8 cellular contexts compared by ENCODE assay signal in the genomic region with DNA sequence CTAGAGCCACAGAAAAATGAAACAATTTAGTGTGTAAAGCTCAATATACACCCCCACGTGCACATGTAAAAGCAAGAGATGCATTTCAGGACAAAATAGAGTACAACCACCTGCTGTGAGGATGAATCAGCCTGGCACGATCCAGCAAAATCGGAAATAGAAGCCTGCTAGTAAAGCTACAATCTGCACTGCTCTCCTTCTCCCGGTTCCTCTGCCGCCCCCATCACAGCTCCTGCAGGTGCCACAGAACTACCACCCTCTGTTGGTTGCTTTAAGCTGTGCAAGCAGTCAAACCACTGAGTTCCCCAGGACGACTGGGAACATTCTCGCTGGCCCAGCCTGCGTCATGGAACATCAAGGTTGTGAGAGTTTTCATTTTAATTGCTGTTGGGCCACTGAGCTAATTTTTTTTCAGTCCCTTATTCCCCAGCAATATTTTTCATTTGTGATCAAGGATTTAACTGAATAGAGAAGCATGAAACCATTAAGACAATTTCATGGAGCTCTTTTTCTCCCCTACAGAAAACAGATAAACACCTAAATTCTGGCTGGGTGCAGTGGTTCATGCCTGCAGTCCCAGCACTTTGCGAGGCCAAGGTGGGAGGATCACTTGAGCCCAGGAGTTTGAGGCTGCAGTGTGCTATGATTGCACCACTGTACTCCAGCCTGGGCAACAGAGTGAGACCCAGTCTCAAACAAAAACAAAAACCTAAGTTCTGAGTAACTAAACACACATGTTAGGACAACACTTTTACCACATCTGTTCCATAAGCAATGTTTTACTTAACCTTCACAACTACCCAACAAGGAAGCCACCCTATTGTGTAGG. TPM values are rescaled to one million over a fixed set of nuclear protein-coding genes. Genes with fewer than 3 reads are reported as not detected.
DNase-seq lines count a peak whose midpoint lies in the region; ATAC-seq, FAIRE-seq and TF ChIP-seq lines count a peak whose summit lies in the region.

No MANE protein-coding gene starts in this region.

- H3K9me2 ChIP-seq in HCT116 (ENCODE audit: insufficient read depth): no peaks in the 10 kb centered on the region

- CTCF ChIA-PET in HCT116 (lab: Charles Lee) (interaction anchor here (0.8 to 3.4 kb wide), 23 partner anchors 9 to 164 kb away, joined by 3 to 63 read pairs (median 4); partner anchors contain the start of gene DPYSL5), endothelial cell of umbilical vein (lab: Charles Lee) (interaction anchor here (0.6 to 3.6 kb wide), 26 partner anchors 9 to 318 kb away, joined by 3 to 63 read pairs (median 4); no protein-coding TSS in a partner anchor)

- H3K27me3 Mint-ChIP-seq in naive B cell: peaks cover 28 to 38% (median 34%) of the 10 kb centered on the region in 3 donors

- H3K4me1 Mint-ChIP-seq in naive B cell: peaks cover 0 to 9% (median 4%) of the 10 kb centered on the region in 3 donors

- no peaks in the 10 kb centered on the region for H4K20me1 ChIP-seq in HCT116 (ENCODE audit: insufficient read depth)
- H4K20me1 ChIP-seq in endothelial cell of umbilical vein (replicated peaks; ENCODE audit: control insufficient read depth, extremely low read depth, insufficient read depth, low read length): no peaks in the 10 kb centered on the region

- H2AFZ ChIP-seq in HCT116 (ENCODE audit: low read depth, low read length, poor library complexity, severe bottlenecking) (peak overlapping the region; percentile 40), endothelial cell of umbilical vein (ENCODE audit: low read depth, low read length) (no peak overlapping the region)

- no peaks in the 10 kb centered on the region for H3K36me3 ChIP-seq in HCT116 (ENCODE audit: control insufficient read depth in 1 of 2, insufficient read depth in 2 of 2, low read length in 2 of 2)
- no peaks in the 10 kb centered on the region for H3K36me3 ChIP-seq in endothelial cell of umbilical vein (ENCODE audit: control insufficient read depth in 2 of 2, extremely low read depth in 1 of 2, insufficient read depth in 2 of 2, low read length in 2 of 2)
- H3K36me3 ChIP-seq in thyroid gland: no peaks in the 10 kb centered on the region

- no peak overlapping the region for H3K4me3 Mint-ChIP-seq in naive B cell

- no peak overlapping the region for H3K4me3 ChIP-seq in HCT116 (replicated peaks in 1 of 2; ENCODE audit: low read depth in 1 of 2, low read length in 2 of 2)
- H3K4me3 ChIP-seq in endothelial cell of umbilical vein (replicated peaks in 1 of 3; ENCODE audit: insufficient read depth in 1 of 3, low read depth in 1 of 3, low read length in 3 of 3): no peak overlapping the region
- H3K4me3 ChIP-seq in thyroid gland (replicated peaks in 1 of 3): no peak overlapping the region

- H3K36me3 Mint-ChIP-seq in naive B cell: no peaks in the 10 kb centered on the region

- H3K4me2 ChIP-seq in HCT116 (ENCODE audit: low read length) (peak overlapping the region; percentile 30), endothelial cell of umbilical vein (ENCODE audit: insufficient read depth, low read length) (no peak overlapping the region)

- no peaks in the 10 kb centered on the region for H3K79me2 ChIP-seq in HCT116 (ENCODE audit: insufficient read depth, low read length)
- H3K79me2 ChIP-seq in endothelial cell of umbilical vein (ENCODE audit: control insufficient read depth, insufficient read depth, low read length): no peaks in the 10 kb centered on the region

- intact Hi-C loops in HCT116 (cut with micrococcal nuclease): loop anchor here (1.0 kb wide), 1 partner anchor 77 kb away; no protein-coding TSS in a partner anchor
- intact Hi-C loops in endothelial cell of umbilical vein (cut with micrococcal nuclease): loop anchor here (5.0 kb wide), 1 partner anchor 76 kb away; the partner anchor contains the start of gene DPYSL5
- intact Hi-C loops in thyroid gland (cut with DNase I): no loop called here

- H3K27ac Mint-ChIP-seq in naive B cell: no peak overlapping the region

- dilution Hi-C loops in endothelial cell of umbilical vein (cut with MboI; ENCODE audit: extremely low pct_ligation_motif_present, low sequenced_read_pairs): no loop called here

- BruUV-seq in HCT116 (replicated peaks; lab: Mats Ljungman, UMichigan) (no TSS peak), endothelial cell of umbilical vein (replicated peaks; lab: Mats Ljungman, UMichigan) (no TSS peak)

- TF ChIP-seq CTCF in HCT116 (IDR thresholded peaks at IDR 0.05 in 2 of 3, conservative IDR thresholded peaks at IDR 0.05 in 1 of 3; ENCODE audit: borderline replicate concordance in 1 of 3, insufficient read depth in 1 of 3, low read depth in 2 of 3, low read length in 2 of 3) (peak; percentile 69 to 83 (median 74)), endothelial cell of umbilical vein (IDR thresholded peaks at IDR 0.05; ENCODE audit: extremely low read depth in 1 of 2, insufficient read depth in 1 of 2, low read depth in 1 of 2, low read length in 2 of 2) (peak; percentile 24 to 63), thyroid gland (IDR thresholded peaks at IDR 0.05) (peak in 3 of 6 experiments; percentile 41 to 54 (median 45))

- H3K4me1 ChIP-seq in HCT116 (ENCODE audit: control insufficient read depth in 1 of 2, insufficient read depth in 2 of 2, low read length in 2 of 2) (peaks cover 4 to 9% of the 10 kb centered on the region in 2 experiments; a peak in 1 of 4 replicates), endothelial cell of umbilical vein (ENCODE audit: control insufficient read depth, extremely low read depth, insufficient read depth, low read length) (no peaks in the 10 kb centered on the region), thyroid gland (no peaks in the 10 kb centered on the region)

- H3K9me3 ChIP-seq in HCT116 (ENCODE audit: control insufficient read depth in 1 of 2, insufficient read depth in 1 of 2, low read depth in 1 of 2, low read length in 2 of 2) (no peaks in the 10 kb centered on the region), endothelial cell of umbilical vein (replicated peaks; ENCODE audit: control insufficient read depth, insufficient read depth, low read length) (no peaks in the 10 kb centered on the region), thyroid gland (no peaks in the 10 kb centered on the region)

- H3K9me1 ChIP-seq in endothelial cell of umbilical vein (replicated peaks; ENCODE audit: control insufficient read depth, extremely low read depth, insufficient read depth, low read length): no peaks in the 10 kb centered on the region

- H3K27ac ChIP-seq in HCT116 (ENCODE audit: low read depth, low read length) (no peak overlapping the region), endothelial cell of umbilical vein (ENCODE audit: insufficient read depth, low read depth, low read length) (no peak overlapping the region), thyroid gland (no peak overlapping the region)

- FAIRE-seq in endothelial cell of umbilical vein (lab: Jason Lieb, UNC): peak; percentile 24

- H3K9ac ChIP-seq in HCT116 (ENCODE audit: low read length) (no peak overlapping the region), endothelial cell of umbilical vein (replicated peaks; ENCODE audit: extremely low read depth, insufficient read depth, low read length) (no peak overlapping the region)

- 14 to 19% methylated on average over 9 of the region's 9 CpGs for WGBS in thyroid gland, 2 donors

- TF ChIP-seq RAD21 in HCT116 (IDR thresholded peaks at IDR 0.05; ENCODE audit: low read depth): peak; percentile 68

- RAD21 ChIA-PET in HCT116 (lab: Charles Lee; ENCODE audit: low non-redundant PET in 1 of 2, low total read pairs in 2 of 2, uncharacterized antibody in 2 of 2, unreplicated experiment in 2 of 2): interaction anchor here (0.5 to 1.8 kb wide), 3 partner anchors 46 to 77 kb away, joined by 7 to 15 read pairs (median 9); no protein-coding TSS in a partner anchor

- TF ChIP-seq POLR2A in HCT116 (IDR thresholded peaks at IDR 0.05; ENCODE audit: borderline replicate concordance, extremely low read depth, insufficient read depth, insufficient read length): no peak
- no peak for TF ChIP-seq POLR2A in endothelial cell of umbilical vein (IDR thresholded peaks at IDR 0.05; ENCODE audit: low read depth, low read length)
- no peak for TF ChIP-seq POLR2A in thyroid gland (IDR thresholded peaks at IDR 0.05)
- TF ChIP-seq POLR2A in GM18505 (IDR thresholded peaks at IDR 0.05; ENCODE audit: borderline replicate concordance, extremely low read depth, insufficient read depth, insufficient read length): no peak

- ATAC-seq in HCT116 (peak; percentile 99), naive B cell (ENCODE audit: low read depth in 2 of 2) (peak; percentile 78 to 92), GM18505 (IDR thresholded peaks at IDR 0.05; ENCODE audit: unreplicated experiment) (no peak)

- H3K27me3 ChIP-seq in HCT116 (ENCODE audit: insufficient read depth, low read length) (no peaks in the 10 kb centered on the region), endothelial cell of umbilical vein (ENCODE audit: control insufficient read depth in 2 of 2, insufficient read depth in 2 of 2, low read length in 2 of 2) (peaks cover 2 to 5% of the 10 kb centered on the region in 2 experiments), thyroid gland (no peaks in the 10 kb centered on the region)

- H3K9me3 Mint-ChIP-seq in naive B cell: no peaks in the 10 kb centered on the region

- POLR2A ChIA-PET in HCT116 (lab: Charles Lee): interaction anchor here (0.9 kb wide), 1 partner anchor 82 kb away, joined by 3 read pairs; no protein-coding TSS in a partner anchor
- POLR2A ChIA-PET in endothelial cell of umbilical vein (lab: Charles Lee): no interaction called here

- DNase-seq in C1 segment of cervical spinal cord (lab: John Stamatoyannopoulos, UW): peak in 10 of 14 donors; percentile 22 to 82 (median 41)
- DNase-seq in HCT116 (ENCODE audit: low read depth, low spot score): peak; percentile 47
- peak; percentile 55 for DNase-seq in NCI-H510A treated with DMSO at 0.1 percent for 48 hours (lab: John Stamatoyannopoulos, UW)
- peak; percentile 35 for DNase-seq in activated CD4-positive, alpha-beta T cell treated with anti-CD3 and anti-CD28 coated beads, Interleukin-2, amount 50 U/mL, for 1 hour
- DNase-seq in endothelial cell of umbilical vein (ENCODE audit: low read depth, low spot score): peak; percentile 33
- DNase-seq in naive B cell: peak; percentile 18
- DNase-seq in thyroid gland: peak; percentile 38 to 46

TF ChIP-seq in endothelial cell of umbilical vein, 7 proteins besides CTCF, POLR2A, EP300 and RAD21 (continues in another document):
- TF ChIP-seq JUN (IDR thresholded peaks at IDR 0.05; ENCODE audit: borderline replicate concordance, insufficient read depth, insufficient read length, low read depth): no peak

RNA-seq across cellular contexts. Expression of gene MAPRE3, which starts 47.6 kb away (rescaled TPM):
- total RNA-seq in HCT116 (2021; ENCODE audit: unreplicated experiment): 12.1 TPM
- 21.7 and 23.8 TPM in 2 replicates for polyA plus RNA-seq in HCT116 (2012)
- 5.0 and 6.1 TPM in 2 replicates for total RNA-seq in endothelial cell of umbilical vein
- 4.4 and 6.7 TPM in 2 replicates for polyA plus RNA-seq in endothelial cell of umbilical vein
- 4.5 and 4.6 TPM in 2 replicates for polyA plus RNA-seq in endothelial cell of umbilical vein (2011; cell fraction: cytosol; rRNA removed)
- 24.1 and 25.1 TPM in 2 replicates for polyA plus RNA-seq in endothelial cell of umbilical vein (2011; cell fraction: nucleus; rRNA removed)
- 5.8 and 8.2 TPM in 2 replicates for polyA plus RNA-seq in endothelial cell of umbilical vein (2012)
- 4.5 and 6.8 TPM in 2 replicates for polyA minus RNA-seq in endothelial cell of umbilical vein
- polyA minus RNA-seq in endothelial cell of umbilical vein (2011; cell fraction: cytosol; rRNA and poly(A)+ RNA removed): 2.0 TPM
- polyA minus RNA-seq in endothelial cell of umbilical vein (2011; cell fraction: nucleus; rRNA and poly(A)+ RNA removed): 4.7 and 5.6 TPM in 2 replicates
- 1 to 10 TPM; 1.2 to 4.2 (median 1.4) TPM for polyA plus RNA-seq in naive B cell (ENCODE audit: low read depth in 6 of 6)
- total RNA-seq in thyroid gland: 10 to 100 TPM; 12.9 to 21.2 (median 17.0) TPM
